ENCODE assay signal across 19 cellular contexts in the genomic region with DNA sequence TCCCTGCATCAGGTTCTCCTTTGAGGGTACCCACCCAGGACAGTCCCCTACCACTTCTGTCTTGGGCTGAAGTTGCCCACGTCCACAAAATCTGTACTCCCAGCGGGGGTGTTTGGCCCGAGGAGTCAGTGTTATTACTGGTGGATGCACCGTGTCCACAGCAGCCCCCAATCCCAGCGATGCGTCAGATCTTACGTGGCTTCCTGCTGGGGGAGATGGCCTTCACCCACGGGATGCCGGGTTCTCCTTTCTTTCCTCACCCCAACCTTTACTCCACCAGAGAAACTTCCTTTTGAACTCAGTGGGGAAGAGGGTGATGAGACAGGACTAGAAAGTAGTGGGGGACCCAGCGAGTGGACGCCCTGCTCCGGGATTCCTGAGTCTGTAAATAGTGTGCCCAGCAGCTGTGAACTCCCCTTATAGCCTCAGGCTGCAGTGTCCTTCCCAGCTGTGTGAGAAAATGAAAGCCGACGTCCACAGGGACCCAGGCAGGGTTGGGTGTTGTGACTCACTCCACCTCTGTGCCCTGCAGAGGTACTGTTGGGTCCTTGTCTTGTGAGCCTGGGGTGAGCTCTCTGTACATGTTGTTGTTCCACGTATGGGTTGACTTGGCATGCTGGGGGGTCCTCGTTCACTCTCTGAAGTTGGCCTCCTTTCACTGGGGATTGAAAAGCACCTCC.
"Had no signal": no experiment of that assay in that cellular context is flagged by ENCODE, and none has a peak within 500 bp of the region (broad histone marks: within the 10 kb centered on the region; RNA-seq: fewer than 3 reads in every experiment).

No MANE protein-coding gene starts in this region.

- ATAC-seq: activated CD4-positive, CD25-positive, alpha-beta regulatory T cell treated with anti-CD3 and anti-CD28 coated beads, Interleukin-2, amount 50 U/mL, for 24 hours; activated CD8-positive, alpha-beta memory T cell treated with anti-CD3 and anti-CD28 coated beads, Interleukin-2, amount 10 ng/mL, durations not matched to agents 7 days and 5 days; effector memory CD8-positive, alpha-beta T cell; gastrocnemius medialis; left ventricle myocardium superior; sciatic nerve; stimulated activated naive B cell treated with anti-CD40 and anti-IgM and Interleukin-4, amounts not matched to agents 10 μg/mL and 1 μg/mL and 100 μg/mL, for 72 hours had no signal

- H3K27me3 ChIP-seq: esophagus squamous epithelium, gastrocnemius medialis had no signal

- DNase-seq: activated CD8-positive, alpha-beta memory T cell treated with anti-CD3 and anti-CD28 coated beads, Interleukin-2, amount 10 ng/mL, durations not matched to agents 7 days and 5 days; activated T-cell treated with anti-CD3 and anti-CD28 coated beads for 4 hours; effector memory CD8-positive, alpha-beta T cell; esophagus squamous epithelium; gastrocnemius medialis; hippocampal formation; kidney glomerular epithelial cell; left ventricle myocardium superior; mucosa of descending colon; stimulated activated naive B cell treated with anti-CD40 and anti-IgM and Interleukin-4, amounts not matched to agents 10 μg/mL and 1 μg/mL and 100 μg/mL, for 72 hours had no signal

- H3K4me3 Mint-ChIP-seq: activated CD4-positive, alpha-beta memory T cell treated with anti-CD3 and anti-CD28 coated beads, Interleukin-2, amount 10 ng/mL, durations not matched to agents 7 days and 5 days; activated CD4-positive, alpha-beta T cell treated with anti-CD3 and anti-CD28 coated beads, Interleukin-2, amount 10 ng/mL, durations not matched to agents 24 days and 14 days; activated CD8-positive, alpha-beta memory T cell treated with anti-CD3 and anti-CD28 coated beads, Interleukin-2, amount 10 ng/mL, durations not matched to agents 7 days and 5 days; activated T-helper 1 cell treated with anti-CD3 and anti-CD28 coated beads, Interleukin-12 subunit alpha, Interleukin-12 subunit beta, Interleukin-2, Interleukin-4 antibody, amounts not matched to agents 30 ng/mL and 10 ng/mL and 1 ng/mL, durations not matched to agents 14 hours and 24 hours and 36 hours; effector memory CD8-positive, alpha-beta T cell; neural crest cell; stimulated activated naive B cell treated with anti-CD40 and anti-IgM and Interleukin-4, amounts not matched to agents 10 μg/mL and 1 μg/mL and 100 μg/mL, for 72 hours had no signal

- H3K27ac Mint-ChIP-seq: activated CD4-positive, alpha-beta memory T cell treated with anti-CD3 and anti-CD28 coated beads, Interleukin-2, amount 10 ng/mL, durations not matched to agents 7 days and 5 days; activated CD4-positive, alpha-beta T cell treated with anti-CD3 and anti-CD28 coated beads, Interleukin-2, amount 10 ng/mL, durations not matched to agents 24 days and 14 days; activated CD8-positive, alpha-beta memory T cell treated with anti-CD3 and anti-CD28 coated beads, Interleukin-2, amount 10 ng/mL, durations not matched to agents 7 days and 5 days; activated naive CD4-positive, alpha-beta T cell treated with anti-CD3 and anti-CD28 coated beads, Interleukin-2, amount 50 U/mL, for 72 hours; activated T-helper 1 cell treated with anti-CD3 and anti-CD28 coated beads, Interleukin-12 subunit alpha, Interleukin-12 subunit beta, Interleukin-2, Interleukin-4 antibody, amounts not matched to agents 30 ng/mL and 10 ng/mL and 1 ng/mL, durations not matched to agents 14 hours and 24 hours and 36 hours; effector memory CD8-positive, alpha-beta T cell; stimulated activated naive B cell treated with anti-CD40 and anti-IgM and Interleukin-4, amounts not matched to agents 10 μg/mL and 1 μg/mL and 100 μg/mL, for 72 hours had no signal

- H3K36me3 Mint-ChIP-seq: activated naive CD4-positive, alpha-beta T cell treated with anti-CD3 and anti-CD28 coated beads, Interleukin-2, amount 50 U/mL, for 72 hours had no signal

- FAIRE-seq: astrocyte had no signal

- H3K27me3 Mint-ChIP-seq: activated CD4-positive, alpha-beta memory T cell treated with anti-CD3 and anti-CD28 coated beads, Interleukin-2, amount 10 ng/mL, durations not matched to agents 7 days and 5 days; activated CD8-positive, alpha-beta memory T cell treated with anti-CD3 and anti-CD28 coated beads, Interleukin-2, amount 10 ng/mL, durations not matched to agents 7 days and 5 days; effector memory CD8-positive, alpha-beta T cell; stimulated activated naive B cell treated with anti-CD40 and anti-IgM and Interleukin-4, amounts not matched to agents 10 μg/mL and 1 μg/mL and 100 μg/mL, for 72 hours had no signal

- H3K27ac ChIP-seq: esophagus squamous epithelium, gastrocnemius medialis, SK-N-MC had no signal

- H3K9me3 Mint-ChIP-seq: activated CD4-positive, alpha-beta memory T cell treated with anti-CD3 and anti-CD28 coated beads, Interleukin-2, amount 10 ng/mL, durations not matched to agents 7 days and 5 days; activated CD4-positive, alpha-beta T cell treated with anti-CD3 and anti-CD28 coated beads, Interleukin-2, amount 10 ng/mL, durations not matched to agents 24 days and 14 days; activated T-helper 1 cell treated with anti-CD3 and anti-CD28 coated beads, Interleukin-12 subunit alpha, Interleukin-12 subunit beta, Interleukin-2, Interleukin-4 antibody, amounts not matched to agents 30 ng/mL and 10 ng/mL and 1 ng/mL, durations not matched to agents 14 hours and 24 hours and 36 hours; effector memory CD8-positive, alpha-beta T cell; neural crest cell; stimulated activated naive B cell treated with anti-CD40 and anti-IgM and Interleukin-4, amounts not matched to agents 10 μg/mL and 1 μg/mL and 100 μg/mL, for 72 hours had no signal

- H3K4me1 Mint-ChIP-seq: activated CD4-positive, alpha-beta memory T cell treated with anti-CD3 and anti-CD28 coated beads, Interleukin-2, amount 10 ng/mL, durations not matched to agents 7 days and 5 days; activated CD4-positive, alpha-beta T cell treated with anti-CD3 and anti-CD28 coated beads, Interleukin-2, amount 10 ng/mL, durations not matched to agents 24 days and 14 days; activated CD8-positive, alpha-beta memory T cell treated with anti-CD3 and anti-CD28 coated beads, Interleukin-2, amount 10 ng/mL, durations not matched to agents 7 days and 5 days had no signal
